In genomic region chr3:7508821-7509220, GRCh38 we compare ENCODE assay signal across 19 cellular contexts.
DNase-seq lines count a peak whose midpoint lies in the region; FAIRE-seq and TF ChIP-seq lines count a peak whose summit lies in the region.
"Had no signal": no experiment of that assay in that cellular context is flagged by ENCODE, and none has a peak within 500 bp of the region (broad histone marks: within the 10 kb centered on the region; RNA-seq: fewer than 3 reads in every experiment).

No MANE protein-coding gene starts in this region.

- H3K9me3 ChIP-seq in astrocyte (ENCODE audit: insufficient read depth, low read depth, low read length), result no peaks in the 10 kb centered on the region
- H3K9me3 ChIP-seq in Peyer's patch, result no peaks in the 10 kb centered on the region
- H3K9me3 ChIP-seq: BLaER1 had no signal

- H3K36me3 Mint-ChIP-seq in astrocyte (ENCODE audit: low read depth, unreplicated experiment), result no peaks in the 10 kb centered on the region
- H3K36me3 Mint-ChIP-seq: CD8-positive, alpha-beta memory T cell had no signal

- no peak for TF ChIP-seq CTCF in astrocyte (IDR thresholded peaks at IDR 0.05; ENCODE audit: insufficient read depth, low read depth, low read length)
- no peak for TF ChIP-seq CTCF in epithelial cell of esophagus (IDR thresholded peaks at IDR 0.05; ENCODE audit: insufficient read depth, low read depth, low read length, missing control alignments)
- TF ChIP-seq CTCF in Peyer's patch (IDR thresholded peaks at IDR 0.05), result no peak

- H3K4me3 Mint-ChIP-seq in astrocyte (ENCODE audit: unreplicated experiment), result no peak overlapping the region
- H3K4me3 Mint-ChIP-seq: CD8-positive, alpha-beta memory T cell; HFFc6 had no signal

- no peaks in the 10 kb centered on the region for H3K79me2 ChIP-seq in astrocyte (ENCODE audit: insufficient read depth, low read length)

- H3K27ac ChIP-seq in astrocyte (ENCODE audit: low read depth, low read length) (no peak overlapping the region), Peyer's patch (no peak overlapping the region)
- H3K27ac ChIP-seq: BLaER1 had no signal

- H3K4me2 ChIP-seq in astrocyte (ENCODE audit: low read length), result peak overlapping the region; percentile 49
- H3K4me2 ChIP-seq: BLaER1 had no signal

- H3K27me3 Mint-ChIP-seq in astrocyte (ENCODE audit: low read depth, unreplicated experiment), result peaks cover 4% of the 10 kb centered on the region
- H3K27me3 Mint-ChIP-seq: CD8-positive, alpha-beta memory T cell had no signal

- no peaks in the 10 kb centered on the region for H4K20me1 ChIP-seq in astrocyte (ENCODE audit: insufficient read depth, low read length)
- H4K20me1 ChIP-seq: BLaER1 had no signal

- no peak for FAIRE-seq in astrocyte (lab: Jason Lieb, UNC)
- FAIRE-seq: H54 had no signal

- DNase-seq in HT-29 (ENCODE audit: low spot score), result peak; percentile 64
- DNase-seq in astrocyte (ENCODE audit: low read depth), result peak; percentile 81
- DNase-seq in epithelial cell of esophagus (ENCODE audit: low read depth), result peak; percentile 53
- DNase-seq in kidney tubule cell (ENCODE audit: low spot score), result peak; percentile 40
- no peak for DNase-seq in central memory CD4-positive, alpha-beta T cell
- no peak for DNase-seq in Peyer's patch
- DNase-seq in KG1 (lab: John Stamatoyannopoulos, UW), result no peak
- DNase-seq: CD8-positive, alpha-beta memory T cell; DMS79; HFFc6; NCI-H1048; NCI-H1436 treated with DMSO at 0.1 percent for 48 hours; NCI-H2029; NCI-H2171 treated with DMSO at 0.1 percent for 48 hours; NCI-H446 treated with DMSO at 0.1 percent for 48 hours; NCI-H69; SHP77 treated with DMSO at 0.1 percent for 48 hours had no signal

- H3K4me1 Mint-ChIP-seq in astrocyte (ENCODE audit: low read depth, unreplicated experiment), result peaks cover 22% of the 10 kb centered on the region
- H3K4me1 Mint-ChIP-seq: CD8-positive, alpha-beta memory T cell had no signal

- H3K27me3 ChIP-seq in astrocyte (ENCODE audit: insufficient read depth, low read length) (no peaks in the 10 kb centered on the region), Peyer's patch (no peaks in the 10 kb centered on the region)
- H3K27me3 ChIP-seq: BLaER1 had no signal

- H3K4me3 ChIP-seq in astrocyte (ENCODE audit: insufficient read depth, low read depth, low read length) (no peak overlapping the region), epithelial cell of esophagus (ENCODE audit: low read length) (no peak overlapping the region), Peyer's patch (no peak overlapping the region)
- H3K4me3 ChIP-seq: BLaER1 had no signal

- no peak overlapping the region for H2AFZ ChIP-seq in astrocyte (ENCODE audit: low read depth, low read length)

- no peak for TF ChIP-seq POLR2A in Peyer's patch (IDR thresholded peaks at IDR 0.05)

- H3K4me1 ChIP-seq in astrocyte (ENCODE audit: insufficient read depth, low read length), result peaks cover 33% of the 10 kb centered on the region
- H3K4me1 ChIP-seq in Peyer's patch, result no peaks in the 10 kb centered on the region
- H3K4me1 ChIP-seq: BLaER1 had no signal

- H3K27ac Mint-ChIP-seq in astrocyte (ENCODE audit: unreplicated experiment), result no peak overlapping the region
- H3K27ac Mint-ChIP-seq: CD8-positive, alpha-beta memory T cell; HFFc6 had no signal

- H3K9ac ChIP-seq in astrocyte (ENCODE audit: low read length), result no peak overlapping the region
- H3K9ac ChIP-seq: BLaER1 had no signal

- H3K36me3 ChIP-seq in astrocyte (ENCODE audit: insufficient read depth, low read length) (no peaks in the 10 kb centered on the region), Peyer's patch (no peaks in the 10 kb centered on the region)
- H3K36me3 ChIP-seq: BLaER1 had no signal

- no peaks in the 10 kb centered on the region for H3K9me3 Mint-ChIP-seq in astrocyte (ENCODE audit: unreplicated experiment)

Comparison
In these comparisons a context has a peak if more than half of its experiments do, and no peak if none do; other contexts are left out.
1. DNase-seq: peak in HT-29 (single experiment), astrocyte (single experiment), epithelial cell of esophagus (single experiment) and kidney tubule cell (single experiment); none in central memory CD4-positive, alpha-beta T cell (single experiment), Peyer's patch (0 of 3) and KG1 (single experiment).